8 cellular contexts compared by ENCODE assay signal in genomic region chr17:35242158-35242804, GRCh38. TPM values are rescaled to one million over a fixed set of nuclear protein-coding genes. Genes with fewer than 3 reads are reported as not detected.
DNase-seq lines count a peak whose midpoint lies in the region; ATAC-seq lines count a peak whose summit lies in the region.

No MANE protein-coding gene starts in this region.

- H3K27ac Mint-ChIP-seq in stimulated activated memory B cell treated with anti-CD40 and anti-IgM and Interleukin-4, amounts not matched to agents 10 μg/mL and 1 μg/mL and 100 μg/mL, for 72 hours: peak overlapping the region; percentile 87

- H3K36me3 Mint-ChIP-seq in stimulated activated memory B cell treated with anti-CD40 and anti-IgM and Interleukin-4, amounts not matched to agents 10 μg/mL and 1 μg/mL and 100 μg/mL, for 72 hours: peaks cover under 1% of the 10 kb centered on the region

- DNase-seq in AG08396 (ENCODE audit: low spot score) (peak; percentile 53), NCI-H748 (lab: John Stamatoyannopoulos, UW; ENCODE audit: unreplicated experiment) (peak; percentile 90), epithelial cell of prostate (ENCODE audit: low read depth, low spot score) (peak; percentile 81), myocyte (ENCODE audit: low read depth) (peak; percentile 66)
- peak; percentile 71 for DNase-seq in activated CD8-positive, alpha-beta memory T cell treated with anti-CD3 and anti-CD28 coated beads, Interleukin-2, amount 50 U/mL, for 1 hour (ENCODE audit: extremely low read depth)

- peaks cover 11% of the 10 kb centered on the region for H3K27me3 Mint-ChIP-seq in stimulated activated memory B cell treated with anti-CD40 and anti-IgM and Interleukin-4, amounts not matched to agents 10 μg/mL and 1 μg/mL and 100 μg/mL, for 72 hours

- H3K27ac ChIP-seq in epithelial cell of prostate: peak overlapping the region; percentile 99

- peaks cover 35% of the 10 kb centered on the region for H3K4me1 Mint-ChIP-seq in stimulated activated memory B cell treated with anti-CD40 and anti-IgM and Interleukin-4, amounts not matched to agents 10 μg/mL and 1 μg/mL and 100 μg/mL, for 72 hours

- H3K4me3 Mint-ChIP-seq in stimulated activated memory B cell treated with anti-CD40 and anti-IgM and Interleukin-4, amounts not matched to agents 10 μg/mL and 1 μg/mL and 100 μg/mL, for 72 hours: peak overlapping the region; percentile 97

- no peaks in the 10 kb centered on the region for H3K9me3 Mint-ChIP-seq in stimulated activated memory B cell treated with anti-CD40 and anti-IgM and Interleukin-4, amounts not matched to agents 10 μg/mL and 1 μg/mL and 100 μg/mL, for 72 hours

- ATAC-seq in GM19025 (IDR thresholded peaks at IDR 0.05; ENCODE audit: low read depth, unreplicated experiment) (peak; percentile 27), HG03378 (IDR thresholded peaks at IDR 0.05; ENCODE audit: unreplicated experiment) (peak; percentile 27)
- peak; percentile 71 for ATAC-seq in stimulated activated memory B cell treated with anti-CD40 and anti-IgM and Interleukin-4, amounts not matched to agents 10 μg/mL and 1 μg/mL and 100 μg/mL, for 72 hours

RNA-seq across cellular contexts. Expression of gene SLFN5, which starts 0.6 kb away (rescaled TPM):
- 34.2 and 36.0 TPM in 2 replicates for total RNA-seq in myocyte
- polyA plus RNA-seq in myocyte (2012): 24.3 TPM

RNA-seq across cellular contexts. Expression of gene SLC35G3, which starts 48.1 kb away (rescaled TPM):
- total RNA-seq in myocyte: not detected in 2 replicates
- polyA plus RNA-seq in myocyte (2012): 0.08 TPM

Comparison
In these comparisons a context has a peak if more than half of its experiments do, and no peak if none do; other contexts are left out.
1. Peak in every context shown above with its lines: DNase-seq, ATAC-seq and H3K27ac ChIP-seq.